Comparison of ENCODE assay signal across 1 cellular context in genomic region chr1:16206547-16207317, GRCh38.
TF ChIP-seq lines count a peak whose summit lies in the region.

No MANE protein-coding gene starts in this region.

TF ChIP-seq in HepG2, 621 proteins besides CTCF, POLR2A, EP300 and RAD21 (continued from another document and continues in another):
- no peak for TF ChIP-seq E2F5 (CRISPR knock-in tag; conservative IDR thresholded peaks at IDR 0.05)
- no peak for TF ChIP-seq ZBED4 (CRISPR knock-in tag; IDR thresholded peaks at IDR 0.05; ENCODE audit: borderline replicate concordance)
- TF ChIP-seq ZNF205 (CRISPR knock-in tag; IDR thresholded peaks at IDR 0.05): no peak
- TF ChIP-seq HMGXB3 (CRISPR knock-in tag; IDR thresholded peaks at IDR 0.05; ENCODE audit: borderline replicate concordance): no peak
- TF ChIP-seq CREB3 (CRISPR knock-in tag; IDR thresholded peaks at IDR 0.05): no peak
- TF ChIP-seq ZNF367 (CRISPR knock-in tag; IDR thresholded peaks at IDR 0.05; ENCODE audit: borderline replicate concordance): no peak
- TF ChIP-seq GMEB1 (CRISPR knock-in tag; IDR thresholded peaks at IDR 0.05; ENCODE audit: borderline replicate concordance): peak; percentile 45
- TF ChIP-seq KLF15 (CRISPR knock-in tag; IDR thresholded peaks at IDR 0.05; ENCODE audit: borderline replicate concordance): no peak
- no peak for TF ChIP-seq HOXA7 (CRISPR knock-in tag; IDR thresholded peaks at IDR 0.05)
- no peak for TF ChIP-seq NR2F6 (IDR thresholded peaks at IDR 0.05)
- TF ChIP-seq NR2F6 (CRISPR knock-in tag; IDR thresholded peaks at IDR 0.05): no peak
- TF ChIP-seq HES4 (CRISPR knock-in tag; IDR thresholded peaks at IDR 0.05; ENCODE audit: borderline replicate concordance): no peak
- TF ChIP-seq KAT7 (CRISPR knock-in tag; IDR thresholded peaks at IDR 0.05; ENCODE audit: borderline replicate concordance): no peak
- no peak for TF ChIP-seq STAT5B (CRISPR knock-in tag; IDR thresholded peaks at IDR 0.05)
- TF ChIP-seq AKNA (CRISPR knock-in tag; IDR thresholded peaks at IDR 0.05; ENCODE audit: borderline replicate concordance): no peak
- TF ChIP-seq HOXA3 (CRISPR knock-in tag; IDR thresholded peaks at IDR 0.05): peak; percentile 67
- TF ChIP-seq ATM (IDR thresholded peaks at IDR 0.05; ENCODE audit: borderline replicate concordance): no peak
- TF ChIP-seq ARHGAP35 (CRISPR knock-in tag; IDR thresholded peaks at IDR 0.05; ENCODE audit: borderline replicate concordance): peak; percentile 79; the same call in 1 of the 2 replicates
- TF ChIP-seq ZNF180 (CRISPR knock-in tag; IDR thresholded peaks at IDR 0.05; ENCODE audit: borderline replicate concordance, low read depth): no peak
- 0 out of 2 replicates have a peak, but pooled peaks have one; percentile 34 for TF ChIP-seq ZMYM2 (CRISPR knock-in tag; IDR thresholded peaks at IDR 0.05)
- TF ChIP-seq NR3C1 (CRISPR knock-in tag; IDR thresholded peaks at IDR 0.05): no peak
- peak; percentile 46; the same call in 1 of the 2 replicates for TF ChIP-seq ZFY (CRISPR knock-in tag; IDR thresholded peaks at IDR 0.05)
- TF ChIP-seq CREBL2 (CRISPR knock-in tag; IDR thresholded peaks at IDR 0.05; ENCODE audit: borderline replicate concordance): no peak
- TF ChIP-seq ZNF430 (CRISPR knock-in tag; IDR thresholded peaks at IDR 0.05): no peak
- TF ChIP-seq PCBP2 (optimal IDR thresholded peaks at IDR 0.05; ENCODE audit: low read depth, low read length, poor library complexity, severe bottlenecking): no peak
- no peak for TF ChIP-seq ZNF564 (CRISPR knock-in tag; IDR thresholded peaks at IDR 0.05)
- peak; percentile 43; the same call in 1 of the 2 replicates for TF ChIP-seq PHF8 (CRISPR knock-in tag; IDR thresholded peaks at IDR 0.05)
- no peak for TF ChIP-seq ZNF160 (CRISPR knock-in tag; IDR thresholded peaks at IDR 0.05)
- no peak for TF ChIP-seq MYNN (CRISPR knock-in tag; IDR thresholded peaks at IDR 0.05; ENCODE audit: low read depth)
- TF ChIP-seq NR1H2 (CRISPR knock-in tag; IDR thresholded peaks at IDR 0.05; ENCODE audit: borderline replicate concordance, low read depth): no peak
- no peak for TF ChIP-seq ZNF740 (CRISPR knock-in tag; IDR thresholded peaks at IDR 0.05)
- TF ChIP-seq LBX2 (CRISPR knock-in tag; IDR thresholded peaks at IDR 0.05; ENCODE audit: borderline replicate concordance): no peak
- no peak for TF ChIP-seq BCL6 (CRISPR knock-in tag; IDR thresholded peaks at IDR 0.05)
- TF ChIP-seq NRL (CRISPR knock-in tag; IDR thresholded peaks at IDR 0.05; ENCODE audit: borderline replicate concordance): peak; percentile 77; the same call in 1 of the 2 replicates
- 0 out of 2 replicates have a peak, but pooled peaks have one; percentile 41 for TF ChIP-seq ETV5 (CRISPR knock-in tag; IDR thresholded peaks at IDR 0.05; ENCODE audit: borderline replicate concordance)
- no peak for TF ChIP-seq ZNF674 (CRISPR knock-in tag; IDR thresholded peaks at IDR 0.05; ENCODE audit: low read depth)
- TF ChIP-seq TSC22D2 (CRISPR knock-in tag; IDR thresholded peaks at IDR 0.05; ENCODE audit: borderline replicate concordance): no peak
- no peak for TF ChIP-seq ZXDC (CRISPR knock-in tag; IDR thresholded peaks at IDR 0.05)
- TF ChIP-seq KDM2A (CRISPR knock-in tag; IDR thresholded peaks at IDR 0.05; ENCODE audit: borderline replicate concordance, low read depth): no peak
- no peak for TF ChIP-seq GATA4 (IDR thresholded peaks at IDR 0.05; ENCODE audit: borderline replicate concordance, low read depth)
